Comparison of ENCODE assay signal across 10 cellular contexts in genomic region chr18:48901145-48902022, GRCh38. TPM values are rescaled to one million over a fixed set of nuclear protein-coding genes. Genes with fewer than 3 reads are reported as not detected.
DNase-seq lines count a peak whose midpoint lies in the region; ATAC-seq and TF ChIP-seq lines count a peak whose summit lies in the region.
"Had no signal": no experiment of that assay in that cellular context is flagged by ENCODE, and none has a peak within 500 bp of the region (broad histone marks: within the 10 kb centered on the region; RNA-seq: fewer than 3 reads in every experiment).

No MANE protein-coding gene starts in this region.

- WGBS in upper lobe of left lung, 2 donors, result 61 to 83% methylated on average over 3 of the region's 4 CpGs

- H3K27ac ChIP-seq in muscle layer of duodenum (ENCODE audit: low read length) (peak overlapping the region; percentile 37), upper lobe of left lung (peak overlapping the region; percentile 65 to 82 (median 80))

- peak in 1 of 4 donors; percentile 27 for TF ChIP-seq POLR2A in upper lobe of left lung (IDR thresholded peaks at IDR 0.05)

- no peak for TF ChIP-seq EP300 in upper lobe of left lung (IDR thresholded peaks at IDR 0.05)

- H3K9me3 ChIP-seq in muscle layer of duodenum (ENCODE audit: control insufficient read depth in 1 of 2, low read length in 2 of 2) (peaks cover 0 to 9% of the 10 kb centered on the region in 2 donors), upper lobe of left lung (peaks cover 0 to 4% (median 2%) of the 10 kb centered on the region in 4 donors)
- H3K9me3 ChIP-seq: pancreas had no signal

- ATAC-seq in upper lobe of left lung (ENCODE audit: low FRiP score in 2 of 2) (no peak), HG02623 (IDR thresholded peaks at IDR 0.05; ENCODE audit: unreplicated experiment) (no peak)

- H3K4me1 ChIP-seq in muscle layer of duodenum (ENCODE audit: control insufficient read depth in 1 of 2, insufficient read depth in 2 of 2, low read length in 2 of 2) (peaks cover 8 to 10% of the 10 kb centered on the region in 2 donors), upper lobe of left lung (peaks cover 28 to 36% (median 30%) of the 10 kb centered on the region in 4 donors)

- DNase-seq in NCI-H146 (lab: John Stamatoyannopoulos, UW) (peak; percentile 66), NCI-H146 treated with DMSO at 0.1 percent for 48 hours (lab: John Stamatoyannopoulos, UW; ENCODE audit: unreplicated experiment) (no peak), ecto neural progenitor cell (ENCODE audit: low spot score) (peak; percentile 34), upper lobe of left lung (no peak), EL (no peak), cerebellum (ENCODE audit: low spot score) (no peak)
- DNase-seq: MM.1S had no signal

- H3K36me3 ChIP-seq in muscle layer of duodenum (ENCODE audit: control insufficient read depth in 1 of 2, insufficient read depth in 2 of 2, low read length in 2 of 2) (no peaks in the 10 kb centered on the region), upper lobe of left lung (no peaks in the 10 kb centered on the region)
- H3K36me3 ChIP-seq: pancreas had no signal

- H3K27me3 ChIP-seq in muscle layer of duodenum (ENCODE audit: low read depth, low read length) (no peaks in the 10 kb centered on the region), upper lobe of left lung (no peaks in the 10 kb centered on the region)
- H3K27me3 ChIP-seq: pancreas had no signal

- no peak overlapping the region for H3K4me3 ChIP-seq in muscle layer of duodenum (ENCODE audit: low read depth in 1 of 2, low read length in 2 of 2)
- H3K4me3 ChIP-seq in upper lobe of left lung, result no peak overlapping the region
- H3K4me3 ChIP-seq: pancreas had no signal

- no peak for TF ChIP-seq CTCF in upper lobe of left lung (IDR thresholded peaks at IDR 0.05)

RNA-seq across cellular contexts. Expression of gene SMAD7, which starts 49.4 kb away (rescaled TPM):
- total RNA-seq in upper lobe of left lung (10 to 100 TPM; 39.6 to 89.0 (median 61.5) TPM), cerebellum (14.9 TPM)

Comparison
In these comparisons a context has a peak if more than half of its experiments do, and no peak if none do; other contexts are left out.
1. DNase-seq: peak in NCI-H146 (single experiment) and ecto neural progenitor cell (single experiment); none in NCI-H146 treated with DMSO at 0.1 percent for 48 hours (single experiment), upper lobe of left lung (0 of 2), EL (single experiment) and cerebellum (single experiment).